ENCODE assay signal across 27 cellular contexts in the genomic region with DNA sequence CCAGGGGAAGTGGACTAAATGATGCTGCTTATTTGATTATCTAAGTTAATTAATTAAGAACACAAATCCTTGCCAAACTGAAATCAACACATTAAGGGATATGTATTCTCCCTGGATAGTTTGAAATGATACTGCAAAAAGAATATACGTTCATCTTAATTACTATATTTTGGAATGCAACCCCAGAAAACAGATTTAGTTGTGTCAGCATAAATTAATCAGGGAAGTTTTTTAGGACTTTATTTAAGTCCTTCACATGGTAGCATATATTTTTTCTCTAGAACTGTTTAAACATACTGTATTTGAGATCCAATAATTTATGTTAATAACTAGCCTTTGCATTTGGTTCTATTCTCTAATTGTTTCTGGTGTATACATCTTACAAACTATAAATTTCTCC. TPM values are rescaled to one million over a fixed set of nuclear protein-coding genes. Genes with fewer than 3 reads are reported as not detected.
"Had no signal": no experiment of that assay in that cellular context is flagged by ENCODE, and none has a peak within 500 bp of the region (broad histone marks: within the 10 kb centered on the region; RNA-seq: fewer than 3 reads in every experiment).

No MANE protein-coding gene starts in this region.

- H3K36me3 ChIP-seq: colonic mucosa, esophagus squamous epithelium, gastrocnemius medialis, heart right ventricle, left lung, lower lobe of right lung had no signal

- ATAC-seq: effector memory CD8-positive, alpha-beta T cell; esophagus mucosa; gastrocnemius medialis; heart right ventricle; left cardiac atrium; left lung; left ventricle myocardium superior; lower lobe of right lung; mucosa of descending colon had no signal

- DNase-seq: colonic mucosa; cortex of kidney; effector CD8-positive, alpha-beta T cell; effector memory CD8-positive, alpha-beta T cell; endodermal cell; erythroblast; esophagus squamous epithelium; foreskin fibroblast; foreskin melanocyte; gastrocnemius medialis; glutamatergic neuron; head of caudate nucleus; heart right ventricle; hippocampal formation; left cardiac atrium; left lung; left ventricle myocardium superior; lower lobe of right lung; mesenchymal stem cell; mucosa of descending colon; naive B cell had no signal

- H3K27me3 ChIP-seq: colonic mucosa, esophagus squamous epithelium, gastrocnemius medialis, left lung had no signal

- H3K27ac ChIP-seq: colonic mucosa, epithelial cell of prostate, esophagus squamous epithelium, gastrocnemius medialis, heart right ventricle, left lung, lower lobe of right lung had no signal

- H3K9me3 ChIP-seq: colonic mucosa, esophagus squamous epithelium, heart right ventricle, left lung, lower lobe of right lung, mucosa of descending colon had no signal

- FAIRE-seq: endometrium, islet of Langerhans, keratinocyte had no signal

- H3K4me3 ChIP-seq: colonic mucosa, esophagus squamous epithelium, gastrocnemius medialis, heart right ventricle, left lung, lower lobe of right lung, mucosa of descending colon had no signal

- H3K4me1 ChIP-seq: colonic mucosa, esophagus squamous epithelium, gastrocnemius medialis, heart right ventricle, left lung, lower lobe of right lung had no signal

RNA-seq across cellular contexts. Expression of a gene that starts 52.5 kb away (rescaled TPM):
- total RNA-seq: esophagus mucosa, myocyte had no signal
